In the genomic region with DNA sequence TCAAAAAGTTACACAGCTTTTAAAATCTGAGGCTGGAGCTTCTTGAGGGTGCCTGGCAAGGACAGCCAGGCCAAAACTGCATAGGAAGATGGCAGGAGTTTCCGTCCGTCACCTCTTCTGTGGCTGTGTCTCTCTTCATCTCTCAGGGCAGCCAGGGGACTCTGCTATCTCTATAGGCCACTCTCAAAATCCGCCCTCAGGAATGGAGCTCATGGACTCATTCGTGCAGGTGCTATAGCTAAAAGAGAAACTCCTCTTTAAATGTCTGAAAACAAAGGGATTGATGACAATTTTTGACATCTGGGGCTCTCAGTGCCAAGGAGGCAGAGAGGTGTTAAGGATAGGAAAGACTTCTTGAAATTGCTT, we compare ENCODE assay signal across 16 cellular contexts. TPM values are rescaled to one million over a fixed set of nuclear protein-coding genes. Genes with fewer than 3 reads are reported as not detected.
DNase-seq lines count a peak whose midpoint lies in the region; ATAC-seq and TF ChIP-seq lines count a peak whose summit lies in the region.
"Had no signal": no experiment of that assay in that cellular context is flagged by ENCODE, and none has a peak within 500 bp of the region (broad histone marks: within the 10 kb centered on the region; RNA-seq: fewer than 3 reads in every experiment).

No MANE protein-coding gene starts in this region.

- H3K27me3 Mint-ChIP-seq in activated naive CD8-positive, alpha-beta T cell: no peaks in the 10 kb centered on the region
- no peaks in the 10 kb centered on the region for H3K27me3 Mint-ChIP-seq in nephron (ENCODE audit: low read depth)
- peaks cover 0 to 12% (median 4%) of the 10 kb centered on the region in 5 donors for H3K27me3 Mint-ChIP-seq in naive thymus-derived CD8-positive, alpha-beta T cell

- no peak overlapping the region for H3K4me3 ChIP-seq in AG04450 (ENCODE audit: low read depth, low read length)
- H3K4me3 ChIP-seq: mucosa of descending colon, upper lobe of left lung had no signal

- peaks cover 14% of the 10 kb centered on the region for H3K4me1 Mint-ChIP-seq in activated naive CD8-positive, alpha-beta T cell (ENCODE audit: low read depth)
- peaks cover 22% of the 10 kb centered on the region for H3K4me1 Mint-ChIP-seq in nephron
- peaks cover 0 to 1% (median 0%) of the 10 kb centered on the region in 4 donors for H3K4me1 Mint-ChIP-seq in naive thymus-derived CD8-positive, alpha-beta T cell

- no peaks in the 10 kb centered on the region for H3K27me3 ChIP-seq in AG04450 (ENCODE audit: control insufficient read depth, insufficient read depth, low read length)
- H3K27me3 ChIP-seq: upper lobe of left lung had no signal

- peak overlapping the region; percentile 80 for H3K27ac Mint-ChIP-seq in activated naive CD8-positive, alpha-beta T cell
- peak overlapping the region in 2 of 3 experiments; percentile 33 to 78 for H3K27ac Mint-ChIP-seq in nephron
- no peak overlapping the region for H3K27ac Mint-ChIP-seq in naive thymus-derived CD8-positive, alpha-beta T cell

- DNase-seq in AG04450 (ENCODE audit: low read depth, low spot score) (no peak), COLO668 (lab: John Stamatoyannopoulos, UW; ENCODE audit: unreplicated experiment) (peak; percentile 17), DMS 273 (lab: John Stamatoyannopoulos, UW; ENCODE audit: unreplicated experiment) (no peak)
- no peak for DNase-seq in naive thymus-derived CD8-positive, alpha-beta T cell
- DNase-seq in stimulated activated naive CD4-positive, alpha-beta T cell (lab: John Stamatoyannopoulos, UW): no peak
- DNase-seq: CD4-positive, alpha-beta memory T cell; GDM1; head of caudate nucleus; RPMI8226; upper lobe of left lung had no signal

- CTCF ChIA-PET in AG04450 (lab: Charles Lee): interaction anchor here (0.6 to 1.4 kb wide), 3 partner anchors 9 to 103 kb away, joined by 3 to 10 read pairs (median 3); no protein-coding TSS in a partner anchor

- H3K9me3 ChIP-seq in AG04450 (ENCODE audit: control insufficient read depth, insufficient read depth, low read length): peaks cover 5% of the 10 kb centered on the region
- H3K9me3 ChIP-seq: mucosa of descending colon had no signal

- no peak for TF ChIP-seq CTCF in AG04450 (IDR thresholded peaks at IDR 0.05; ENCODE audit: low read depth, low read length)
- no peak for TF ChIP-seq CTCF in nephron (IDR thresholded peaks at IDR 0.05; ENCODE audit: unreplicated experiment in 3 of 3)

- no peaks in the 10 kb centered on the region for H3K36me3 Mint-ChIP-seq in activated naive CD8-positive, alpha-beta T cell
- no peaks in the 10 kb centered on the region for H3K36me3 Mint-ChIP-seq in nephron (ENCODE audit: low read depth)
- peaks cover 0 to 11% (median 2%) of the 10 kb centered on the region in 3 donors for H3K36me3 Mint-ChIP-seq in naive thymus-derived CD8-positive, alpha-beta T cell
- H3K36me3 Mint-ChIP-seq: CD4-positive, alpha-beta memory T cell had no signal

- ATAC-seq in naive thymus-derived CD8-positive, alpha-beta T cell: no peak

- peak overlapping the region; percentile 82 for H3K27ac ChIP-seq in AG04450 (ENCODE audit: low read depth, low read length)
- H3K27ac ChIP-seq: upper lobe of left lung had no signal

- POLR2A ChIA-PET in AG04450 (lab: Yijun Ruan, JAX): interaction anchor here (1.4 kb wide), 1 partner anchor 25 kb away, joined by 3 read pairs; no protein-coding TSS in a partner anchor
- POLR2A ChIA-PET in naive thymus-derived CD8-positive, alpha-beta T cell (lab: Charles Lee): no interaction called here

- peaks cover 8% of the 10 kb centered on the region for H3K9me3 Mint-ChIP-seq in activated naive CD8-positive, alpha-beta T cell (ENCODE audit: low read depth)
- H3K9me3 Mint-ChIP-seq in nephron: no peaks in the 10 kb centered on the region
- H3K9me3 Mint-ChIP-seq in naive thymus-derived CD8-positive, alpha-beta T cell: peaks cover 0 to 30% (median 7%) of the 10 kb centered on the region in 9 donors

- H3K4me3 Mint-ChIP-seq in activated naive CD8-positive, alpha-beta T cell: no peak overlapping the region
- H3K4me3 Mint-ChIP-seq in nephron: no peak overlapping the region
- no peak overlapping the region for H3K4me3 Mint-ChIP-seq in naive thymus-derived CD8-positive, alpha-beta T cell

RNA-seq across cellular contexts. Expression of a gene that starts 27.2 kb away (rescaled TPM):
- not detected in 2 replicates for polyA plus RNA-seq in AG04450 (2011; rRNA removed)
- polyA minus RNA-seq in AG04450 (2011; rRNA and poly(A)+ RNA removed): not detected in 2 replicates
- not detected for total RNA-seq in naive thymus-derived CD8-positive, alpha-beta T cell
- polyA plus RNA-seq in naive thymus-derived CD8-positive, alpha-beta T cell: not detected
- total RNA-seq: CD4-positive, alpha-beta memory T cell; chondrocyte; kidney epithelial cell; mucosa of descending colon; pulmonary artery endothelial cell; upper lobe of left lung had no signal
- polyA plus RNA-seq: CD4-positive, alpha-beta memory T cell had no signal

RNA-seq across cellular contexts. Expression of a gene that starts 45.8 kb away (rescaled TPM):
- polyA plus RNA-seq in AG04450 (2011; rRNA removed): 53.0 and 63.2 TPM in 2 replicates
- polyA minus RNA-seq in AG04450 (2011; rRNA and poly(A)+ RNA removed): 40.2 and 58.6 TPM in 2 replicates
- total RNA-seq in naive thymus-derived CD8-positive, alpha-beta T cell: 10 to 100 TPM; 16.3 to 19.1 TPM
- 1 to 10 TPM; 2.8 to 4.6 (median 4.0) TPM for polyA plus RNA-seq in naive thymus-derived CD8-positive, alpha-beta T cell

Comparison
In these comparisons a context has a peak if more than half of its experiments do, and no peak if none do; other contexts are left out.
1. H3K27ac Mint-ChIP-seq: peak in activated naive CD8-positive, alpha-beta T cell (single experiment) and nephron (2 of 3); none in naive thymus-derived CD8-positive, alpha-beta T cell (0 of 10).